Comparison of ENCODE assay signal across 8 cellular contexts in genomic region chrX:47384502-47384901, GRCh38. TPM values are rescaled to one million over a fixed set of nuclear protein-coding genes. Genes with fewer than 3 reads are reported as not detected.
A peak's percentile ranks its signal among the peaks of the same experiment; 100 is the strongest.
DNase-seq lines count a peak whose midpoint lies in the region; ATAC-seq and TF ChIP-seq lines count a peak whose summit lies in the region.

No MANE protein-coding gene starts in this region.

- intact Hi-C loops in ascending aorta (cut with DNase I), result loop anchor here (1.0 kb wide), 2 partner anchors 139 to 191 kb away; partner anchors contain the start of gene UBA1

- no peak for ATAC-seq in HG03135 (IDR thresholded peaks at IDR 0.05; ENCODE audit: unreplicated experiment)
- ATAC-seq in HG02610 (IDR thresholded peaks at IDR 0.05; ENCODE audit: unreplicated experiment), result no peak

- no peaks in the 10 kb centered on the region for H4K20me1 ChIP-seq in smooth muscle cell (ENCODE audit: low read depth)

- H3K27ac ChIP-seq in ascending aorta (no peak overlapping the region), smooth muscle cell (ENCODE audit: low read depth) (no peak overlapping the region)

- no peaks in the 10 kb centered on the region for H3K9me3 ChIP-seq in ascending aorta
- H3K9me3 ChIP-seq in smooth muscle cell (replicated peaks; ENCODE audit: low read depth), result no peaks in the 10 kb centered on the region

- WGBS in smooth muscle cell (ENCODE audit: low lambda C conversion rate), result 28% methylated on average over 8 of the region's 8 CpGs

- no peak overlapping the region for H3K4me2 ChIP-seq in smooth muscle cell

- H3K27me3 ChIP-seq in ascending aorta (no peaks in the 10 kb centered on the region), smooth muscle cell (ENCODE audit: low read depth) (no peaks in the 10 kb centered on the region)

- H3K9ac ChIP-seq in smooth muscle cell (ENCODE audit: low read depth), result no peak overlapping the region

- TF ChIP-seq CTCF in GM12875 (IDR thresholded peaks at IDR 0.05; ENCODE audit: borderline replicate concordance, insufficient read depth, low read depth, low read length) (peak; percentile 77), ascending aorta (IDR thresholded peaks at IDR 0.05) (peak; percentile 43 to 73 (median 71)), smooth muscle cell (IDR thresholded peaks at IDR 0.05; ENCODE audit: borderline replicate concordance, insufficient read depth, poor library complexity, severe bottlenecking) (peak; percentile 70)

- no peaks in the 10 kb centered on the region for H3F3A ChIP-seq in smooth muscle cell (ENCODE audit: low read depth)

- no peak overlapping the region for H2AFZ ChIP-seq in smooth muscle cell (ENCODE audit: low read depth)

- no peaks in the 10 kb centered on the region for H3K36me3 ChIP-seq in ascending aorta
- H3K36me3 ChIP-seq in smooth muscle cell (ENCODE audit: low read depth), result no peaks in the 10 kb centered on the region

- peak; percentile 3 for DNase-seq in NCI-H1436 treated with DMSO at 0.1 percent for 48 hours (lab: John Stamatoyannopoulos, UW)
- DNase-seq in T-helper 22 cell (ENCODE audit: low read depth), result peak; percentile 46
- peak in 1 of 2 donors; percentile 84 for DNase-seq in ascending aorta (ENCODE audit: low spot score in 2 of 2)
- peak; percentile 43 to 54 for DNase-seq in hippocampal formation (lab: John Stamatoyannopoulos, UW)
- DNase-seq in smooth muscle cell (lab: John Stamatoyannopoulos, UW; ENCODE audit: unreplicated experiment), result peak; percentile 2

- H3K4me1 ChIP-seq in ascending aorta (no peaks in the 10 kb centered on the region), smooth muscle cell (ENCODE audit: low read depth) (no peaks in the 10 kb centered on the region)

- H3K79me2 ChIP-seq in smooth muscle cell (ENCODE audit: low read depth), result no peaks in the 10 kb centered on the region

- H3K4me3 ChIP-seq in GM12875 (ENCODE audit: low read depth, low read length), result no peak overlapping the region
- no peak overlapping the region for H3K4me3 ChIP-seq in ascending aorta
- no peak overlapping the region for H3K4me3 ChIP-seq in smooth muscle cell

RNA-seq across cellular contexts. Expression of gene ZNF157, which starts 14.1 kb away (rescaled TPM):
- total RNA-seq in ascending aorta, result not detected
- 0.22 TPM in 1 of 2 replicates, not detected in the other for total RNA-seq in smooth muscle cell
- polyA plus RNA-seq in smooth muscle cell, result not detected in 2 replicates
